Comparison of ENCODE assay signal across 21 cellular contexts in genomic region chr10:28993056-28993455, GRCh38.
"Had no signal": no experiment of that assay in that cellular context is flagged by ENCODE, and none has a peak within 500 bp of the region (broad histone marks: within the 10 kb centered on the region; RNA-seq: fewer than 3 reads in every experiment).

No MANE protein-coding gene starts in this region.

- H2AFZ ChIP-seq: hepatocyte, parathyroid adenoma had no signal

- H3K27me3 ChIP-seq: heart right ventricle, hepatocyte, right atrium auricular region, right lobe of liver, stomach, testis, thyroid gland, transverse colon, upper lobe of right lung had no signal

- H3K4me3 ChIP-seq: heart right ventricle, hepatocyte, left ventricle myocardium inferior, lung, psoas muscle, right atrium auricular region, right lobe of liver, stomach, testis, thyroid gland, transverse colon, upper lobe of right lung had no signal

- DNase-seq: heart right ventricle; islet precursor cell; left ventricle myocardium inferior; naive thymus-derived CD8-positive, alpha-beta T cell; psoas muscle; right lobe of liver; stimulated activated CD4-positive, alpha-beta T cell treated with anti-CD3 and anti-CD28 coated beads, Interleukin-12 subunit alpha, Interleukin-12 subunit beta, amount 100 ng/mL, for 4 hours; stimulated activated CD4-positive, alpha-beta T cell treated with anti-CD3 and anti-CD28 coated beads, Interleukin-15, amount 100 ng/mL, for 24 hours; stimulated activated CD4-positive, alpha-beta T cell treated with anti-CD3 and anti-CD28 coated beads, Interleukin-2, amount 100 ng/mL, for 24 hours; stimulated activated CD4-positive, alpha-beta T cell treated with anti-CD3 and anti-CD28 coated beads, Interleukin-4, amount 100 ng/mL, for 1 hour; stimulated activated naive B cell treated with anti-CD40 and anti-IgM and Interleukin-4, amounts not matched to agents 10 μg/mL and 1 μg/mL and 100 μg/mL, for 72 hours; stimulated activated naive CD8-positive, alpha-beta T cell treated with anti-CD3 and anti-CD28 coated beads, Interleukin-15, Interleukin-2, amounts not matched to agents 100 U/mL and 50 U/mL, for 24 hours; stomach; testis; thyroid gland; transverse colon; upper lobe of right lung had no signal

- H3K27ac ChIP-seq: heart right ventricle, hepatocyte, left ventricle myocardium inferior, parathyroid adenoma, psoas muscle, right atrium auricular region, right lobe of liver, stomach, testis, thyroid gland, transverse colon, upper lobe of right lung had no signal

- ATAC-seq: heart right ventricle; naive thymus-derived CD8-positive, alpha-beta T cell; psoas muscle; right lobe of liver; stimulated activated naive B cell treated with anti-CD40 and anti-IgM and Interleukin-4, amounts not matched to agents 10 μg/mL and 1 μg/mL and 100 μg/mL, for 72 hours; stimulated activated naive CD8-positive, alpha-beta T cell treated with anti-CD3 and anti-CD28 coated beads, Interleukin-15, Interleukin-2, amounts not matched to agents 100 U/mL and 50 U/mL, for 24 hours; upper lobe of right lung had no signal

- H3K4me2 ChIP-seq: hepatocyte had no signal

- H3K36me3 ChIP-seq: heart right ventricle, left ventricle myocardium inferior, right atrium auricular region, right lobe of liver, stomach, thyroid gland, transverse colon, upper lobe of right lung had no signal

- H3K4me1 ChIP-seq: left ventricle myocardium inferior, parathyroid adenoma, psoas muscle, right lobe of liver, testis, thyroid gland, transverse colon had no signal

- H3K9me3 ChIP-seq: heart right ventricle, left ventricle myocardium inferior, psoas muscle, right atrium auricular region, right lobe of liver, stomach, testis, thyroid gland, transverse colon, upper lobe of right lung had no signal

- H3K79me2 ChIP-seq: hepatocyte, parathyroid adenoma had no signal

- H3K9ac ChIP-seq: parathyroid adenoma had no signal
